In the genomic region with DNA sequence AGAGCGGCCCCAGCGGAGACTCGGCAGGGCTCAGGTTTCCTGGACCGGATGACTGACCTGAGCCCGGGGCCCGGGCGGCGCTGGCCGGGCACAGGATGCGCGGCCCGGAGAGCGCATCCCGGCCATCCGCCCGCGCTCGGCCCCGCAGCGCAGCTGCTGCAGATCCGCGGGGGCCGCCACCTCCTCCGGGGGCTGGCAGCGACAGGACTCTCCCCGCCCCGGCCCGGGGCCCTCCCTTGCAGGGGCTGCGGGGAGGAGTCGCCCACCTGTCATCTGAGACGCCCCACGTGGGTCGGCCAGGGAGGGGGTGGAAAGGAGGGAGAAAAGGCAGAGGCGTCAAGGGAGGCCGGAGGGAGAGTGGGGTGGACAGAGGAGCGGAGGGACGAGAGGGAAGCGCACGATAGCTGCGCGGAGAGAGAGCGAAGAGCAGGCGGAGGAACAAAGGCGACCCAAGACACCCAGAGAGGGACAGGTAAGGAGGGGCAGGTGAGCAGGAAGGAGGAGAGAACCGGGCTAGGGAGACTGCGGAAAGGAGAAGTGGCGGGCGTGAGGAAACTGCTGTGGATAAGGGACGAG, we compare ENCODE assay signal across 1 cellular context.
A peak's percentile ranks its signal among the peaks of the same experiment; 100 is the strongest.
TF ChIP-seq lines count a peak whose summit lies in the region.

No MANE protein-coding gene starts in this region.

TF ChIP-seq in SK-N-SH, 30 proteins besides CTCF, POLR2A, EP300 and RAD21 (continued from another document):
- TF ChIP-seq, protein P1, sequence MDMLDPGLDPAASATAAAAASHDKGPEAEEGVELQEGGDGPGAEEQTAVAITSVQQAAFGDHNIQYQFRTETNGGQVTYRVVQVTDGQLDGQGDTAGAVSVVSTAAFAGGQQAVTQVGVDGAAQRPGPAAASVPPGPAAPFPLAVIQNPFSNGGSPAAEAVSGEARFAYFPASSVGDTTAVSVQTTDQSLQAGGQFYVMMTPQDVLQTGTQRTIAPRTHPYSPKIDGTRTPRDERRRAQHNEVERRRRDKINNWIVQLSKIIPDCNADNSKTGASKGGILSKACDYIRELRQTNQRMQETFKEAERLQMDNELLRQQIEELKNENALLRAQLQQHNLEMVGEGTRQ (IDR thresholded peaks at IDR 0.05; ENCODE audit: borderline replicate concordance, low read depth, low read length): peak; percentile 51
- TF ChIP-seq, protein P2, sequence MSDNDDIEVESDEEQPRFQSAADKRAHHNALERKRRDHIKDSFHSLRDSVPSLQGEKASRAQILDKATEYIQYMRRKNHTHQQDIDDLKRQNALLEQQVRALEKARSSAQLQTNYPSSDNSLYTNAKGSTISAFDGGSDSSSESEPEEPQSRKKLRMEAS (IDR thresholded peaks at IDR 0.05; ENCODE audit: low read depth): peak; percentile 96
- TF ChIP-seq TAF1 (IDR thresholded peaks at IDR 0.05; ENCODE audit: borderline replicate concordance, low read depth, low read length): peak; percentile 62
- TF ChIP-seq RCOR1 (IDR thresholded peaks at IDR 0.05; ENCODE audit: low read length): no peak; the same call in 1 of the 2 replicates
- TF ChIP-seq, protein P3, sequence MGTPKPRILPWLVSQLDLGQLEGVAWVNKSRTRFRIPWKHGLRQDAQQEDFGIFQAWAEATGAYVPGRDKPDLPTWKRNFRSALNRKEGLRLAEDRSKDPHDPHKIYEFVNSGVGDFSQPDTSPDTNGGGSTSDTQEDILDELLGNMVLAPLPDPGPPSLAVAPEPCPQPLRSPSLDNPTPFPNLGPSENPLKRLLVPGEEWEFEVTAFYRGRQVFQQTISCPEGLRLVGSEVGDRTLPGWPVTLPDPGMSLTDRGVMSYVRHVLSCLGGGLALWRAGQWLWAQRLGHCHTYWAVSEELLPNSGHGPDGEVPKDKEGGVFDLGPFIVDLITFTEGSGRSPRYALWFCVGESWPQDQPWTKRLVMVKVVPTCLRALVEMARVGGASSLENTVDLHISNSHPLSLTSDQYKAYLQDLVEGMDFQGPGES (IDR thresholded peaks at IDR 0.05; ENCODE audit: low read depth, low read length): no peak
- no peak for TF ChIP-seq EZH2phosphoT487 (IDR thresholded peaks at IDR 0.05; ENCODE audit: borderline replicate concordance, low read depth)
- TF ChIP-seq POLR2AphosphoS5 (IDR thresholded peaks at IDR 0.05; ENCODE audit: low read depth, low read length): peak; percentile 57; the same call in 1 of the 2 replicates
- peak; percentile 81; the same call in 1 of the 2 replicates for TF ChIP-seq SIN3A (IDR thresholded peaks at IDR 0.05; ENCODE audit: borderline replicate concordance, low read depth, low read length)
